Comparison of ENCODE assay signal across 23 cellular contexts in the genomic region with DNA sequence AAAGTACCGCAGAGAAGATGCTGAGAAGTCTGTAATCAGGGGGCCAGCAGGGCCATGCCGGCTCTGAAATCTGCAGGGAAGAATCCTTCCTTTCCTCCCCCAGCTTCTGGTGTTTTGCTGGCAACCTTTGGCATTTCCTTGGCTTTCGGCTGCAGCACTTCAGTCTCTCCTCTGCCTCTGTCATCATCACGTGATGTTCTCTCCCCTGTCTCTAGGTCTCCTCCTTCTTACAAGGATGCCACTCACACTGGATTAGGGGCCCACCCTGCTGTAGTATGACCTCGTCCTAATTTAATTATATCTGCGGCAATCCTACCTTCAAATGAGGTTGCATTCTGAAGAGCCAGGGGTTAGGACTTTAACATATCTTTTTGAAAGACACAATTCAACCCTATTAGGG.
"Had no signal": no experiment of that assay in that cellular context is flagged by ENCODE, and none has a peak within 500 bp of the region (broad histone marks: within the 10 kb centered on the region; RNA-seq: fewer than 3 reads in every experiment).

No MANE protein-coding gene starts in this region.

- DNase-seq: dermis blood vessel endothelial cell; dorsolateral prefrontal cortex; effector CD4-positive, alpha-beta T cell; effector memory CD4-positive, alpha-beta T cell; foreskin keratinocyte; heart left ventricle; left cardiac atrium; left lung; left ventricle myocardium superior; lower lobe of right lung; mesenchymal stem cell; mucosa of descending colon; naive B cell had no signal

- H3K79me2 ChIP-seq: hepatocyte had no signal

- H3K4me1 Mint-ChIP-seq: mesothelial cell of epicardium had no signal

- H3K4me2 ChIP-seq: hepatocyte had no signal

- H3K4me1 ChIP-seq: esophagus muscularis mucosa, foreskin keratinocyte, gastroesophageal sphincter, heart left ventricle, left lung, lower lobe of right lung had no signal

- H2AFZ ChIP-seq: hepatocyte had no signal

- H3K27ac ChIP-seq: coronary artery, dorsolateral prefrontal cortex, esophagus muscularis mucosa, foreskin keratinocyte, gastroesophageal sphincter, heart left ventricle, hepatocyte, left lung, lower lobe of right lung had no signal

- H3K27ac Mint-ChIP-seq: mesothelial cell of epicardium had no signal

- ATAC-seq: foreskin keratinocyte, gastroesophageal sphincter, heart left ventricle, left cardiac atrium, left lung, left ventricle myocardium superior, lower lobe of right lung, mucosa of descending colon had no signal

- H3K4me3 ChIP-seq: coronary artery, dorsolateral prefrontal cortex, esophagus muscularis mucosa, gastroesophageal sphincter, heart left ventricle, hepatocyte, left lung, lower lobe of right lung, mucosa of descending colon had no signal

- H3K36me3 Mint-ChIP-seq: mesothelial cell of epicardium, naive B cell had no signal

- FAIRE-seq: colon, endothelial cell of umbilical vein, frontal cortex, islet of Langerhans, keratinocyte had no signal

- H3K36me3 ChIP-seq: esophagus muscularis mucosa, gastroesophageal sphincter, heart left ventricle, left lung, lower lobe of right lung had no signal

- H3K27me3 ChIP-seq: dorsolateral prefrontal cortex, esophagus muscularis mucosa, gastroesophageal sphincter, heart left ventricle, left lung had no signal

- H3K9me3 ChIP-seq: esophagus muscularis mucosa, gastroesophageal sphincter, lower lobe of right lung, mucosa of descending colon had no signal

- H3K4me3 Mint-ChIP-seq: mesothelial cell of epicardium, naive B cell had no signal
